Comparison of ENCODE assay signal across 9 cellular contexts in genomic region chr13:33799950-33800592, GRCh38. TPM values are rescaled to one million over a fixed set of nuclear protein-coding genes. Genes with fewer than 3 reads are reported as not detected.
DNase-seq lines count a peak whose midpoint lies in the region; ATAC-seq and TF ChIP-seq lines count a peak whose summit lies in the region.
"Had no signal": no experiment of that assay in that cellular context is flagged by ENCODE, and none has a peak within 500 bp of the region (broad histone marks: within the 10 kb centered on the region; RNA-seq: fewer than 3 reads in every experiment).

No MANE protein-coding gene starts in this region.

- no peak for TF ChIP-seq CTCF in WTC11 (IDR thresholded peaks at IDR 0.05)

- DNase-seq in AG20443 (ENCODE audit: low spot score): peak; percentile 43
- DNase-seq in HCEC 1CT: peak; percentile 50
- no peak for DNase-seq in WTC11 (ENCODE audit: low spot score)
- DNase-seq in kidney tubule cell (ENCODE audit: low spot score): peak; percentile 22
- DNase-seq in activated T-helper 1 cell treated with anti-CD3 and anti-CD28 coated beads, Interleukin-12 subunit alpha, Interleukin-12 subunit beta, Interleukin-2, Interleukin-4 antibody, amounts not matched to agents 30 ng/mL and 10 ng/mL and 1 ng/mL, durations not matched to agents 14 hours and 24 hours and 36 hours (ENCODE audit: low spot score): no peak
- no peak for DNase-seq in NCI-H1048 (lab: John Stamatoyannopoulos, UW)
- no peak for DNase-seq in H7

- H3K27me3 Mint-ChIP-seq in WTC11 (ENCODE audit: low read depth): no peaks in the 10 kb centered on the region
- H3K27me3 Mint-ChIP-seq in activated T-helper 1 cell treated with anti-CD3 and anti-CD28 coated beads, Interleukin-12 subunit alpha, Interleukin-12 subunit beta, Interleukin-2, Interleukin-4 antibody, amounts not matched to agents 30 ng/mL and 10 ng/mL and 1 ng/mL, durations not matched to agents 14 hours and 24 hours and 36 hours (ENCODE audit: insufficient read depth): peaks cover 14% of the 10 kb centered on the region

- no peaks in the 10 kb centered on the region for H3K36me3 ChIP-seq in H7 (replicated peaks; ENCODE audit: control insufficient read depth, insufficient read depth, low read length)

- no peaks in the 10 kb centered on the region; the same call in 1 of the 2 replicates for H3K27me3 ChIP-seq in H7 (ENCODE audit: control insufficient read depth, insufficient read depth, low read length)

- no peak overlapping the region for H3K4me3 Mint-ChIP-seq in WTC11
- H3K4me3 Mint-ChIP-seq in activated T-helper 1 cell treated with anti-CD3 and anti-CD28 coated beads, Interleukin-12 subunit alpha, Interleukin-12 subunit beta, Interleukin-2, Interleukin-4 antibody, amounts not matched to agents 30 ng/mL and 10 ng/mL and 1 ng/mL, durations not matched to agents 14 hours and 24 hours and 36 hours: no peak overlapping the region
- H3K4me3 Mint-ChIP-seq: central memory CD8-positive, alpha-beta T cell had no signal

- POLR2A ChIA-PET in WTC11 (lab: Charles Lee): interaction anchor here (0.8 kb wide), 1 partner anchor 912 kb away, joined by 3 read pairs; no protein-coding TSS in a partner anchor

- CTCF ChIA-PET in WTC11 (lab: Charles Lee): interaction anchor here (0.7 to 1.8 kb wide), 9 partner anchors 9 to 406 kb away, joined by 3 to 6 read pairs (median 4); partner anchors contain the start of gene RFC3

- 0 out of 2 replicates have a peak overlapping the region, but pooled peaks have one; percentile 5 for H3K27ac Mint-ChIP-seq in WTC11
- no peak overlapping the region for H3K27ac Mint-ChIP-seq in activated T-helper 1 cell treated with anti-CD3 and anti-CD28 coated beads, Interleukin-12 subunit alpha, Interleukin-12 subunit beta, Interleukin-2, Interleukin-4 antibody, amounts not matched to agents 30 ng/mL and 10 ng/mL and 1 ng/mL, durations not matched to agents 14 hours and 24 hours and 36 hours

- H3K36me3 Mint-ChIP-seq in WTC11: no peaks in the 10 kb centered on the region
- no peaks in the 10 kb centered on the region for H3K36me3 Mint-ChIP-seq in activated T-helper 1 cell treated with anti-CD3 and anti-CD28 coated beads, Interleukin-12 subunit alpha, Interleukin-12 subunit beta, Interleukin-2, Interleukin-4 antibody, amounts not matched to agents 30 ng/mL and 10 ng/mL and 1 ng/mL, durations not matched to agents 14 hours and 24 hours and 36 hours (ENCODE audit: low read depth)

- ATAC-seq in WTC11 (peak; percentile 75), GM21619 (IDR thresholded peaks at IDR 0.05; ENCODE audit: unreplicated experiment) (no peak)

- H3K4me3 ChIP-seq in H7 (ENCODE audit: insufficient read depth, low read depth, low read length): no peak overlapping the region

- H3K9me3 Mint-ChIP-seq in WTC11: no peaks in the 10 kb centered on the region
- H3K9me3 Mint-ChIP-seq in activated T-helper 1 cell treated with anti-CD3 and anti-CD28 coated beads, Interleukin-12 subunit alpha, Interleukin-12 subunit beta, Interleukin-2, Interleukin-4 antibody, amounts not matched to agents 30 ng/mL and 10 ng/mL and 1 ng/mL, durations not matched to agents 14 hours and 24 hours and 36 hours: no peaks in the 10 kb centered on the region
- H3K9me3 Mint-ChIP-seq: central memory CD8-positive, alpha-beta T cell had no signal

- peaks cover 6% of the 10 kb centered on the region for H3K4me1 Mint-ChIP-seq in WTC11
- H3K4me1 Mint-ChIP-seq in activated T-helper 1 cell treated with anti-CD3 and anti-CD28 coated beads, Interleukin-12 subunit alpha, Interleukin-12 subunit beta, Interleukin-2, Interleukin-4 antibody, amounts not matched to agents 30 ng/mL and 10 ng/mL and 1 ng/mL, durations not matched to agents 14 hours and 24 hours and 36 hours (ENCODE audit: low read depth): no peaks in the 10 kb centered on the region
- H3K4me1 Mint-ChIP-seq: central memory CD8-positive, alpha-beta T cell had no signal

- intact Hi-C loops in activated T-helper 1 cell treated with anti-CD3 and anti-CD28 coated beads, Interleukin-12 subunit alpha, Interleukin-12 subunit beta, Interleukin-2, Interleukin-4 antibody, amounts not matched to agents 30 ng/mL and 10 ng/mL and 1 ng/mL, durations not matched to agents 14 hours and 24 hours and 36 hours (cut with micrococcal nuclease): loop anchor here (2.0 kb wide), 1 partner anchor 1365 kb away; no protein-coding TSS in a partner anchor

TF ChIP-seq in WTC11, 78 proteins besides CTCF, POLR2A, EP300 and RAD21:
- TF ChIP-seq KAT7 (CRISPR knock-in tag; IDR thresholded peaks at IDR 0.05; ENCODE audit: borderline replicate concordance) (no peak), NFE2L1 (CRISPR knock-in tag; IDR thresholded peaks at IDR 0.05) (no peak), ZNF671 (CRISPR knock-in tag; IDR thresholded peaks at IDR 0.05) (no peak), MXD4 (CRISPR knock-in tag; IDR thresholded peaks at IDR 0.05; ENCODE audit: borderline replicate concordance) (no peak), ATF2 (CRISPR knock-in tag; IDR thresholded peaks at IDR 0.05; ENCODE audit: borderline replicate concordance, low read depth) (no peak), ZNF317 (CRISPR knock-in tag; IDR thresholded peaks at IDR 0.05; ENCODE audit: borderline replicate concordance, low read depth) (no peak), AR (CRISPR knock-in tag; IDR thresholded peaks at IDR 0.05) (no peak), ZNF423 (CRISPR knock-in tag; IDR thresholded peaks at IDR 0.05) (no peak), SOX15 (CRISPR knock-in tag; IDR thresholded peaks at IDR 0.05) (no peak), NR2C2 (CRISPR knock-in tag; IDR thresholded peaks at IDR 0.05) (no peak), ZNF281 (CRISPR knock-in tag; IDR thresholded peaks at IDR 0.05) (no peak), ZNF121 (CRISPR knock-in tag; IDR thresholded peaks at IDR 0.05) (no peak), NR1H2 (CRISPR knock-in tag; IDR thresholded peaks at IDR 0.05) (no peak)

RNA-seq across cellular contexts. Expression of gene RFC3, which starts 17.9 kb away (rescaled TPM):
- total RNA-seq in WTC11 (2021): 37.0 to 40.6 TPM (median 37.8 TPM) in 3 replicates
- 74.7 and 78.0 TPM in 2 replicates for total RNA-seq in activated T-helper 1 cell treated with anti-CD3 and anti-CD28 coated beads, Interleukin-12 subunit alpha, Interleukin-12 subunit beta, Interleukin-2, Interleukin-4 antibody, amounts not matched to agents 30 ng/mL and 10 ng/mL and 1 ng/mL, durations not matched to agents 14 hours and 24 hours and 36 hours
- 50.2 and 52.0 TPM in 2 replicates for total RNA-seq in H7 (2014; rRNA removed; shearing (Covaris generic))

Comparison
In these comparisons a context has a peak if more than half of its experiments do, and no peak if none do; other contexts are left out.
1. DNase-seq: peak in AG20443 (single experiment), HCEC 1CT (single experiment) and kidney tubule cell (single experiment); none in WTC11 (single experiment), activated T-helper 1 cell treated with anti-CD3 and anti-CD28 coated beads, Interleukin-12 subunit alpha, Interleukin-12 subunit beta, Interleukin-2, Interleukin-4 antibody, amounts not matched to agents 30 ng/mL and 10 ng/mL and 1 ng/mL, durations not matched to agents 14 hours and 24 hours and 36 hours (single experiment), NCI-H1048 (single experiment) and H7 (single experiment).